14 cellular contexts compared by ENCODE assay signal in genomic region chr11:34907934-34908593, GRCh38. TPM values are rescaled to one million over a fixed set of nuclear protein-coding genes. Genes with fewer than 3 reads are reported as not detected.
DNase-seq lines count a peak whose midpoint lies in the region; ATAC-seq and TF ChIP-seq lines count a peak whose summit lies in the region.
"Had no signal": no experiment of that assay in that cellular context is flagged by ENCODE, and none has a peak within 500 bp of the region (broad histone marks: within the 10 kb centered on the region; RNA-seq: fewer than 3 reads in every experiment).

No MANE protein-coding gene starts in this region.

- H3K9me2 ChIP-seq in Loucy (replicated peaks; ENCODE audit: low read depth, low read length), result no peaks in the 10 kb centered on the region

- H3K27me3 ChIP-seq in H9 (ENCODE audit: insufficient read depth, low read length) (no peaks in the 10 kb centered on the region), Loucy (ENCODE audit: insufficient read depth, low read length, poor library complexity, severe bottlenecking) (no peaks in the 10 kb centered on the region)
- H3K27me3 ChIP-seq: ascending aorta, transverse colon had no signal

- no peak overlapping the region for H3K27ac Mint-ChIP-seq in H9
- H3K27ac Mint-ChIP-seq in stimulated activated effector memory CD8-positive, alpha-beta T cell treated with anti-CD3 and anti-CD28 coated beads, Interleukin-12 subunit alpha, Interleukin-12 subunit beta, amount 100 ng/mL, for 72 hours, result no peak overlapping the region

- H4K20me1 ChIP-seq in H9 (ENCODE audit: control insufficient read depth, insufficient read depth, insufficient read length) (no peaks in the 10 kb centered on the region), Loucy (ENCODE audit: insufficient read depth, low read length, poor library complexity, severe bottlenecking) (peaks cover 4% of the 10 kb centered on the region)

- H3K27me3 Mint-ChIP-seq in H9 (ENCODE audit: low read depth), result no peaks in the 10 kb centered on the region

- CTCF ChIA-PET in RWPE1 (lab: Yijun Ruan, JAX), result no interaction called here

- H2BK12ac ChIP-seq in H9 (ENCODE audit: insufficient read length, low read depth, low read length), result no peak overlapping the region

- no peak overlapping the region for H2AK5ac ChIP-seq in H9 (ENCODE audit: insufficient read length, low read length)

- H3K23ac ChIP-seq in H9 (ENCODE audit: insufficient read length, low read depth, low read length), result no peak overlapping the region

- H3K4me3 ChIP-seq in Loucy (ENCODE audit: low read length, poor library complexity, severe bottlenecking), result no peak overlapping the region
- H3K4me3 ChIP-seq: ascending aorta, transverse colon had no signal

- POLR2A ChIA-PET in RWPE1 (lab: Yijun Ruan, JAX; ENCODE audit: low non-redundant PET), result no interaction called here

- no peak for DNase-seq in H9
- peak; percentile 23 for DNase-seq in iris pigment epithelial cell (ENCODE audit: low read depth)
- no peak for DNase-seq in activated CD8-positive, alpha-beta memory T cell treated with anti-CD3 and anti-CD28 coated beads, Interleukin-2, amount 50 U/mL, for 48 hours
- no peak for DNase-seq in stimulated activated effector memory CD8-positive, alpha-beta T cell treated with anti-CD3 and anti-CD28 coated beads, Interleukin-12 subunit alpha, Interleukin-12 subunit beta, amount 100 ng/mL, for 72 hours (ENCODE audit: low spot score in 2 of 2)
- DNase-seq in RWPE1 (ENCODE audit: low spot score), result no peak
- DNase-seq: AML-193; foreskin fibroblast; NCI-H187 treated with DMSO at 0.1 percent for 48 hours; stimulated activated naive CD8-positive, alpha-beta T cell treated with anti-CD3 and anti-CD28 coated beads, Interleukin-15, Interleukin-2, amounts not matched to agents 100 U/mL and 50 U/mL, for 24 hours; transverse colon had no signal

- H3K9me3 Mint-ChIP-seq in H9, result peaks cover 0 to 8% of the 10 kb centered on the region in 2 experiments; a peak in 3 of 5 replicates
- no peaks in the 10 kb centered on the region for H3K9me3 Mint-ChIP-seq in stimulated activated effector memory CD8-positive, alpha-beta T cell treated with anti-CD3 and anti-CD28 coated beads, Interleukin-12 subunit alpha, Interleukin-12 subunit beta, amount 100 ng/mL, for 72 hours

- H2AFZ ChIP-seq in H9 (ENCODE audit: low read length) (no peak overlapping the region), Loucy (ENCODE audit: low read length) (no peak overlapping the region)

- H3K9ac ChIP-seq in H9 (ENCODE audit: extremely low read depth, insufficient read length, low read length), result no peak overlapping the region
- no peak overlapping the region for H3K9ac ChIP-seq in Loucy (ENCODE audit: low read depth, low read length, poor library complexity, severe bottlenecking)

- H3K36me3 ChIP-seq in Loucy (ENCODE audit: insufficient read depth, low read length), result no peaks in the 10 kb centered on the region
- H3K36me3 ChIP-seq: ascending aorta, transverse colon had no signal

- no peaks in the 10 kb centered on the region for H3K23me2 ChIP-seq in H9 (ENCODE audit: insufficient read length, low read depth, low read length, poor library complexity, severe bottlenecking)

- H2BK120ac ChIP-seq in H9 (ENCODE audit: low read depth, low read length, poor library complexity, severe bottlenecking), result no peak overlapping the region

- H3K4me1 ChIP-seq in H9 (ENCODE audit: insufficient read depth, low read length) (peaks cover 5% of the 10 kb centered on the region; the same call in 1 of the 2 replicates), Loucy (ENCODE audit: insufficient read depth, low read length, poor library complexity, severe bottlenecking) (peaks cover 61% of the 10 kb centered on the region)
- H3K4me1 ChIP-seq: ascending aorta had no signal

- no peak overlapping the region for H2BK5ac ChIP-seq in H9 (ENCODE audit: insufficient read length, low read length)

- no peaks in the 10 kb centered on the region for H3F3A ChIP-seq in Loucy (ENCODE audit: low read depth)

- H3K4ac ChIP-seq in H9 (ENCODE audit: low read depth, low read length), result no peak overlapping the region

- no peak overlapping the region for H2BK20ac ChIP-seq in H9 (ENCODE audit: low read depth, low read length, poor library complexity, severe bottlenecking)

- peak overlapping the region; percentile 6 for H3K4me2 ChIP-seq in H9 (ENCODE audit: insufficient read depth, insufficient read length, low read length)
- peak overlapping the region; percentile 39 for H3K4me2 ChIP-seq in Loucy (ENCODE audit: low read depth, low read length, poor library complexity, severe bottlenecking)

- no peak overlapping the region for H3K27ac ChIP-seq in H9 (ENCODE audit: insufficient read length, low read depth, low read length)
- no peak overlapping the region for H3K27ac ChIP-seq in RWPE1
- H3K27ac ChIP-seq: ascending aorta, transverse colon had no signal

- H3T11ph ChIP-seq in H9 (ENCODE audit: low read length), result no peak overlapping the region

- TF ChIP-seq CTCF in H9 (conservative IDR thresholded peaks at IDR 0.05) (no peak), Loucy (conservative IDR thresholded peaks at IDR 0.05; ENCODE audit: low read length) (no peak), RWPE1 (conservative IDR thresholded peaks at IDR 0.05; ENCODE audit: low read depth) (no peak)

- no peaks in the 10 kb centered on the region for H3K79me1 ChIP-seq in H9 (ENCODE audit: insufficient read depth, low read depth, low read length, poor library complexity, severe bottlenecking)

- H3K18ac ChIP-seq in H9 (ENCODE audit: insufficient read length, low read depth, low read length), result no peak overlapping the region

- no CpG with 5 or more reads among the region's 3 CpGs for WGBS in H9 (ENCODE audit: extremely low coverage, insufficient read length, low lambda C conversion rate)

- H2BK15ac ChIP-seq in H9 (ENCODE audit: low read depth, low read length), result no peak overlapping the region

- no peaks in the 10 kb centered on the region for H3K9me3 ChIP-seq in H9 (ENCODE audit: control insufficient read depth, low read depth, low read length)
- no peaks in the 10 kb centered on the region for H3K9me3 ChIP-seq in Loucy (ENCODE audit: insufficient read depth, low read depth, low read length)
- H3K9me3 ChIP-seq: ascending aorta, transverse colon had no signal

- peaks cover 2 to 9% of the 10 kb centered on the region in 2 experiments; a peak in 3 of 4 replicates for H3K4me1 Mint-ChIP-seq in H9
- peaks cover 16% of the 10 kb centered on the region for H3K4me1 Mint-ChIP-seq in stimulated activated effector memory CD8-positive, alpha-beta T cell treated with anti-CD3 and anti-CD28 coated beads, Interleukin-12 subunit alpha, Interleukin-12 subunit beta, amount 100 ng/mL, for 72 hours

- H3K36me3 Mint-ChIP-seq in H9 (ENCODE audit: insufficient read depth in 1 of 3, low read depth in 3 of 3), result peaks cover 15 to 16% (median 15%) of the 10 kb centered on the region in 3 experiments
- H3K36me3 Mint-ChIP-seq in stimulated activated effector memory CD8-positive, alpha-beta T cell treated with anti-CD3 and anti-CD28 coated beads, Interleukin-12 subunit alpha, Interleukin-12 subunit beta, amount 100 ng/mL, for 72 hours, result no peaks in the 10 kb centered on the region

- H4K8ac ChIP-seq in H9 (replicated peaks; ENCODE audit: insufficient read length, low read depth, low read length), result no peak overlapping the region

- H3K79me2 ChIP-seq in H9 (ENCODE audit: insufficient read depth, low read length) (peaks cover 2% of the 10 kb centered on the region; the same call in 1 of the 2 replicates), Loucy (ENCODE audit: insufficient read depth, low read length) (peaks cover 64% of the 10 kb centered on the region)

- no peak overlapping the region for H3K56ac ChIP-seq in H9 (ENCODE audit: insufficient read length, low read depth, low read length)

- no peak overlapping the region for H4K5ac ChIP-seq in H9 (ENCODE audit: insufficient read length, low read depth, low read length)

- no peak overlapping the region for H3K14ac ChIP-seq in H9 (ENCODE audit: insufficient read depth, low read length)

- no peak overlapping the region for H4K91ac ChIP-seq in H9 (ENCODE audit: insufficient read length, low read depth, low read length)

- peak; percentile 67 for ATAC-seq in GM18511 (IDR thresholded peaks at IDR 0.05; ENCODE audit: unreplicated experiment)
- no peak for ATAC-seq in stimulated activated effector memory CD8-positive, alpha-beta T cell treated with anti-CD3 and anti-CD28 coated beads, Interleukin-12 subunit alpha, Interleukin-12 subunit beta, amount 100 ng/mL, for 72 hours
- ATAC-seq in GM18907 (IDR thresholded peaks at IDR 0.05; ENCODE audit: unreplicated experiment), result no peak
- ATAC-seq: stimulated activated naive CD8-positive, alpha-beta T cell treated with anti-CD3 and anti-CD28 coated beads, Interleukin-15, Interleukin-2, amounts not matched to agents 100 U/mL and 50 U/mL, for 24 hours had no signal

- H3K4me3 Mint-ChIP-seq in H9, result no peak overlapping the region
- H3K4me3 Mint-ChIP-seq in stimulated activated effector memory CD8-positive, alpha-beta T cell treated with anti-CD3 and anti-CD28 coated beads, Interleukin-12 subunit alpha, Interleukin-12 subunit beta, amount 100 ng/mL, for 72 hours, result no peak overlapping the region

RNA-seq across cellular contexts. Expression of gene APIP, which starts 8.1 kb away (rescaled TPM):
- total RNA-seq in H9 (2021), result 31.3 and 35.4 TPM in 2 replicates

RNA-seq across cellular contexts. Expression of gene PDHX, which starts 8.4 kb away (rescaled TPM):
- 40.1 and 40.7 TPM in 2 replicates for total RNA-seq in H9 (2021)
